15 cellular contexts compared by ENCODE assay signal in the genomic region with DNA sequence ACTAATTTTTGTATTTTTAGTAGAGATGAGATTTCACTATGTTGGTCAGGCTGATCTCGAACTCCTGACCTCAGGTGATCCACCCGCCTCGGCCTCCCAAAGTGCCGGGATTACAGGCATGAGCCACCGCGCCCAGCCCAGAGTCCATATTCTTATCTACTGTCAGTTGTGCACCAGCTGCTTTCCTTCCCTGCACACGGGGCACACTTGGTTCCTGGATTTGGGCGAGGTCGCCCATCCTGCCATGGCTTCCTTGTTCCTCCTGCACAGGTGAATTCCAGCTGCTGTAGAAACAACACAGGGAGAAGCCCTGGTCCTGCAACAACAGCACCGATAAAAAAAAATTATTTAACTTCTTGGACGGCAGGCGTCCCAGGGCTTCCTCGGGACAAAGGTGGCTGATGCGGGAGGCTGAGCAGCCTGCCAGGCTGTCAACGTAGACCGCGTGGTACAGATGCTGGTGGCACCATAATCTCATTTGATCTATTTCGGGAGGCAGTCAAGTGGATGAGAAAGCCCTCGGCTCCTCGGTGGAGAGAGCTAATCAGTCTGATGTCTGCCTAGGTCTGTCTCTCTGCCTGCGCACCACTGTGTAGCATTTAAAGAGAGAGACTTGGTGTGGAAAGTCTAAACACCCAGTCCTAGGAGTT. TPM values are rescaled to one million over a fixed set of nuclear protein-coding genes. Genes with fewer than 3 reads are reported as not detected.
DNase-seq lines count a peak whose midpoint lies in the region; ATAC-seq, FAIRE-seq and TF ChIP-seq lines count a peak whose summit lies in the region.
"Had no signal": no experiment of that assay in that cellular context is flagged by ENCODE, and none has a peak within 500 bp of the region (broad histone marks: within the 10 kb centered on the region; RNA-seq: fewer than 3 reads in every experiment).

No MANE protein-coding gene starts in this region.

- no peaks in the 10 kb centered on the region for H4K20me1 ChIP-seq in OCI-LY7 (ENCODE audit: insufficient read depth, low read length)

- no peak overlapping the region for H3K4me3 ChIP-seq in left ventricle myocardium inferior
- H3K4me3 ChIP-seq in OCI-LY7 (ENCODE audit: low read depth, low read length, poor library complexity, severe bottlenecking), result no peak overlapping the region
- no peak overlapping the region for H3K4me3 ChIP-seq in small intestine (ENCODE audit: low read depth in 1 of 2, low read length in 2 of 2)
- H3K4me3 ChIP-seq in ovary, result no peak overlapping the region
- no peak overlapping the region for H3K4me3 ChIP-seq in psoas muscle

- ATAC-seq in Right ventricle myocardium inferior (peak; percentile 42), left cardiac atrium (peak; percentile 78 to 86), psoas muscle (no peak)
- ATAC-seq: HCT116 had no signal

- no peak for TF ChIP-seq POLR2A in ovary (IDR thresholded peaks at IDR 0.05)

- H3K27me3 ChIP-seq in left ventricle myocardium inferior (ENCODE audit: low read depth) (peaks cover 11% of the 10 kb centered on the region), small intestine (ENCODE audit: control insufficient read depth in 2 of 2, insufficient read depth in 2 of 2, low read length in 2 of 2) (peaks cover 0 to 2% of the 10 kb centered on the region in 2 donors), ovary (no peaks in the 10 kb centered on the region), psoas muscle (ENCODE audit: insufficient read depth in 3 of 3, low read length in 2 of 3) (peaks cover 0 to 2% (median 0%) of the 10 kb centered on the region in 3 donors)

- no peaks in the 10 kb centered on the region for H3K9me2 ChIP-seq in OCI-LY7 (ENCODE audit: insufficient read depth, low read length)

- no peak for DNase-seq in Right ventricle myocardium inferior (ENCODE audit: missing footprints)
- DNase-seq in left ventricle myocardium inferior, result no peak
- DNase-seq in OCI-LY7 (ENCODE audit: low spot score), result no peak
- DNase-seq in left cardiac atrium, result no peak
- peak; percentile 95 for DNase-seq in small intestine
- DNase-seq in ovary, result no peak
- DNase-seq in NCI-H146 treated with DMSO at 0.1 percent for 48 hours (lab: John Stamatoyannopoulos, UW; ENCODE audit: unreplicated experiment), result no peak
- DNase-seq in psoas muscle, result no peak
- DNase-seq: Calu3, GDM1, NCI-H1436, NCI-H2081 treated with DMSO at 0.1 percent for 48 hours, NCI-H526 treated with DMSO at 0.1 percent for 48 hours had no signal

- POLR2A ChIA-PET in OCI-LY7 (lab: Charles Lee), result interaction anchor here (0.7 to 1.9 kb wide), 10 partner anchors 8 to 185 kb away, joined by 3 to 15 read pairs (median 4); no protein-coding TSS in a partner anchor

- CTCF ChIA-PET in OCI-LY7 (lab: Charles Lee; ENCODE audit: unreplicated experiment), result interaction anchor here (1.4 kb wide), 1 partner anchor 22 kb away, joined by 3 read pairs; no protein-coding TSS in a partner anchor

- FAIRE-seq in small intestine (lab: Jason Lieb, UNC), result no peak
- FAIRE-seq: GM19239 had no signal

- WGBS in small intestine, 3 donors, result 23 to 70% (median 35%) methylated on average over 21 of the region's 21 CpGs
- WGBS in ovary, 3 donors, result 93 to 94% (median 94%) methylated on average over 21 of the region's 21 CpGs
- 87 to 90% (median 90%) methylated on average over 21 of the region's 21 CpGs for WGBS in psoas muscle, 3 donors

- no peak for TF ChIP-seq EP300 in ovary (IDR thresholded peaks at IDR 0.05)

- no TSS peak for BruUV-seq in OCI-LY7 (replicated peaks; lab: Mats Ljungman, UMichigan)

- intact Hi-C loops in Right ventricle myocardium inferior (cut with DNase I), result no loop called here
- intact Hi-C loops in left ventricle myocardium inferior (cut with micrococcal nuclease), result no loop called here
- intact Hi-C loops in OCI-LY7 (cut with micrococcal nuclease; ENCODE audit: unreplicated experiment), result no loop called here
- intact Hi-C loops in left cardiac atrium (cut with DNase I), result no loop called here
- intact Hi-C loops in ovary (cut with DNase I), result no loop called here
- intact Hi-C loops in psoas muscle (cut with DNase I), result no loop called here

- H3K9me3 ChIP-seq in left ventricle myocardium inferior (replicated peaks) (no peaks in the 10 kb centered on the region), OCI-LY7 (ENCODE audit: low read length) (no peaks in the 10 kb centered on the region), small intestine (ENCODE audit: control insufficient read depth, low read depth) (no peaks in the 10 kb centered on the region), ovary (no peaks in the 10 kb centered on the region), psoas muscle (no peaks in the 10 kb centered on the region)

- no peak overlapping the region for H2AFZ ChIP-seq in OCI-LY7 (ENCODE audit: low read length)

- H3K36me3 ChIP-seq in left ventricle myocardium inferior, result no peaks in the 10 kb centered on the region
- H3K36me3 ChIP-seq in OCI-LY7 (ENCODE audit: insufficient read depth, low read length), result peaks cover 5% of the 10 kb centered on the region; the same call in 1 of the 2 replicates
- no peaks in the 10 kb centered on the region for H3K36me3 ChIP-seq in small intestine (ENCODE audit: control insufficient read depth in 2 of 2, insufficient read depth in 2 of 2, low read length in 2 of 2)
- no peaks in the 10 kb centered on the region for H3K36me3 ChIP-seq in ovary
- H3K36me3 ChIP-seq in psoas muscle (ENCODE audit: insufficient read depth in 1 of 2, low read depth in 1 of 2), result no peaks in the 10 kb centered on the region

- no peak for TF ChIP-seq CTCF in left ventricle myocardium inferior (IDR thresholded peaks at IDR 0.05; ENCODE audit: borderline replicate concordance)
- TF ChIP-seq CTCF in OCI-LY7 (conservative IDR thresholded peaks at IDR 0.05; ENCODE audit: low read length), result no peak
- no peak for TF ChIP-seq CTCF in ovary (IDR thresholded peaks at IDR 0.05)
- no peak for TF ChIP-seq CTCF in psoas muscle (IDR thresholded peaks at IDR 0.05)

- H3K79me2 ChIP-seq in OCI-LY7 (ENCODE audit: insufficient read depth, low read depth, low read length), result no peaks in the 10 kb centered on the region

- no peak overlapping the region for H3K4me2 ChIP-seq in OCI-LY7 (ENCODE audit: low read length)

- H3K27ac ChIP-seq in left ventricle myocardium inferior (replicated peaks) (no peak overlapping the region), OCI-LY7 (ENCODE audit: low read depth, low read length, poor library complexity, severe bottlenecking) (peak overlapping the region; percentile 72), small intestine (ENCODE audit: low read depth in 1 of 2, low read length in 1 of 2) (peak overlapping the region; percentile 32 to 85), ovary (no peak overlapping the region), psoas muscle (no peak overlapping the region)

- H3K4me1 ChIP-seq in left ventricle myocardium inferior (no peaks in the 10 kb centered on the region), OCI-LY7 (ENCODE audit: insufficient read depth, low read length, poor library complexity, severe bottlenecking) (peaks cover 27% of the 10 kb centered on the region), small intestine (ENCODE audit: control insufficient read depth in 2 of 2, insufficient read depth in 1 of 2, low read depth in 1 of 2, low read length in 1 of 2) (no peaks in the 10 kb centered on the region), ovary (ENCODE audit: insufficient read depth) (no peaks in the 10 kb centered on the region), psoas muscle (no peaks in the 10 kb centered on the region)

RNA-seq across cellular contexts. Expression of a gene that starts 19.1 kb away (rescaled TPM):
- total RNA-seq in Right ventricle myocardium inferior (2.8 TPM), left ventricle myocardium inferior (1.6 TPM), OCI-LY7 (2022) (22.2 and 26.4 TPM in 2 replicates), left cardiac atrium (1 to 10 TPM; 3.0 to 4.9 TPM), ovary (10 to 100 TPM in 3 of 7 donors, 1 to 10 TPM in 4; 5.3 to 15.7 (median 9.1) TPM), psoas muscle (1 to 10 TPM; 1.5 to 4.8 (median 2.7) TPM)
- total RNA-seq in OCI-LY7 (2014; rRNA removed; shearing (Covaris generic)), result 12.9 and 13.7 TPM in 2 replicates
- polyA plus RNA-seq in small intestine (1 to 10 TPM; 2.4 to 4.7 (median 4.5) TPM), ovary (10 to 100 TPM in 1 of 2 donors, 1 to 10 TPM in 1; 5.4 to 11.5 TPM), psoas muscle (1 to 10 TPM in 2 of 3 donors, under 1 TPM in 1; 0.33 to 2.1 (median 1.5) TPM)

Comparison
In these comparisons a context has a peak if more than half of its experiments do, and no peak if none do; other contexts are left out.
1. ATAC-seq: peak in Right ventricle myocardium inferior (single experiment) and left cardiac atrium (2 of 2); none in psoas muscle (0 of 4).
2. H3K27ac ChIP-seq: peak in OCI-LY7 (single experiment) and small intestine (2 of 2); none in left ventricle myocardium inferior (single experiment), ovary (0 of 2) and psoas muscle (single experiment).